ENCODE assay signal across 20 cellular contexts in genomic region chr11:75403983-75404658, GRCh38. TPM values are rescaled to one million over a fixed set of nuclear protein-coding genes. Genes with fewer than 3 reads are reported as not detected.
DNase-seq lines count a peak whose midpoint lies in the region; ATAC-seq and TF ChIP-seq lines count a peak whose summit lies in the region.
"Had no signal": no experiment of that assay in that cellular context is flagged by ENCODE, and none has a peak within 500 bp of the region (broad histone marks: within the 10 kb centered on the region; RNA-seq: fewer than 3 reads in every experiment).

No MANE protein-coding gene starts in this region.

- CTCF ChIA-PET in activated CD8-positive, alpha-beta T cell treated with anti-CD3 and anti-CD28 coated beads for 36 hours (lab: Charles Lee) = interaction anchor here (1.0 kb wide), 2 partner anchors 12 to 16 kb away, joined by 3 to 5 read pairs; no protein-coding TSS in a partner anchor

- peak overlapping the region in 1 of 2 experiments; percentile 46 for H3K23ac ChIP-seq in mesenchymal stem cell (ENCODE audit: low read length in 2 of 2)

- peak overlapping the region; percentile 8; the same call in 1 of the 2 replicates for H3K4me3 ChIP-seq in BE2C (ENCODE audit: low read depth, low read length)
- no peak overlapping the region for H3K4me3 ChIP-seq in mesenchymal stem cell (ENCODE audit: insufficient read depth in 1 of 2, low read depth in 1 of 2, low read length in 2 of 2)
- H3K4me3 ChIP-seq: body of pancreas had no signal

- H3K4ac ChIP-seq in mesenchymal stem cell (ENCODE audit: low read depth in 1 of 2, low read length in 2 of 2) = no peak overlapping the region

- H2AFZ ChIP-seq in mesenchymal stem cell (ENCODE audit: low read depth, low read length) = no peak overlapping the region

- no peak overlapping the region for H2BK5ac ChIP-seq in mesenchymal stem cell (ENCODE audit: low read depth, low read length, poor library complexity, severe bottlenecking)

- DNase-seq in BE2C = no peak
- peak; percentile 53 for DNase-seq in ELR (ENCODE audit: low read depth)
- DNase-seq in activated CD8-positive, alpha-beta T cell treated with anti-CD3 and anti-CD28 coated beads for 36 hours = peak; percentile 36
- DNase-seq in mesenchymal stem cell = no peak
- no peak for DNase-seq in central memory CD4-positive, alpha-beta T cell
- DNase-seq in OCI-M1 (lab: John Stamatoyannopoulos, UW) = no peak
- DNase-seq in activated effector memory CD4-positive, alpha-beta T cell treated with anti-CD3 and anti-CD28 coated beads, Interleukin-2, amount 50 U/mL, for 16 hours = no peak
- DNase-seq: body of pancreas; CD8-positive, alpha-beta memory T cell; GF-D8; head of caudate nucleus; kidney glomerular epithelial cell; NCI-H1048; NCI-H2227 treated with DMSO at 0.1 percent for 48 hours; retina; substantia nigra had no signal

- H3K27ac Mint-ChIP-seq in activated CD8-positive, alpha-beta T cell treated with anti-CD3 and anti-CD28 coated beads for 36 hours = peak overlapping the region; percentile 99
- H3K27ac Mint-ChIP-seq: T-helper 1 cell treated with Interleukin-12 subunit alpha and Interleukin-12 subunit beta and Interleukin-4 antibody, amounts not matched to agents 30 μg/mL and 1 μg/mL, for 36 hours had no signal

- H2BK15ac ChIP-seq in mesenchymal stem cell (ENCODE audit: low read depth, poor library complexity, severe bottlenecking) = no peak overlapping the region

- peaks cover 55% of the 10 kb centered on the region for H3K4me1 Mint-ChIP-seq in activated CD8-positive, alpha-beta T cell treated with anti-CD3 and anti-CD28 coated beads for 36 hours (ENCODE audit: low read depth)

- TF ChIP-seq CTCF in BE2C (IDR thresholded peaks at IDR 0.05; ENCODE audit: low read depth, low read length) = no peak
- no peak for TF ChIP-seq CTCF in activated CD8-positive, alpha-beta T cell treated with anti-CD3 and anti-CD28 coated beads for 36 hours (IDR thresholded peaks at IDR 0.05)

- H3K9me3 ChIP-seq in BE2C (no peaks in the 10 kb centered on the region), mesenchymal stem cell (ENCODE audit: control insufficient read depth, low read length) (no peaks in the 10 kb centered on the region)
- H3K9me3 ChIP-seq: body of pancreas had no signal

- H4K91ac ChIP-seq in mesenchymal stem cell (ENCODE audit: low read length) = no peak overlapping the region

- H3K4me1 ChIP-seq in BE2C (peaks cover 49% of the 10 kb centered on the region), mesenchymal stem cell (ENCODE audit: control insufficient read depth, insufficient read depth, low read depth, low read length) (peaks cover 16% of the 10 kb centered on the region)

- H3K36me3 ChIP-seq in BE2C = peaks cover 89% of the 10 kb centered on the region
- peaks cover 43 to 77% of the 10 kb centered on the region in 2 experiments for H3K36me3 ChIP-seq in mesenchymal stem cell (ENCODE audit: control insufficient read depth in 1 of 2, insufficient read depth in 2 of 2, low read depth in 1 of 2, low read length in 2 of 2)

- no peak overlapping the region for H4K8ac ChIP-seq in mesenchymal stem cell (ENCODE audit: low read length)

- H2AK5ac ChIP-seq in mesenchymal stem cell (ENCODE audit: low read length, severe bottlenecking) = no peak overlapping the region

- peaks cover 3% of the 10 kb centered on the region for H3K79me1 ChIP-seq in mesenchymal stem cell (replicated peaks; ENCODE audit: low read length, poor library complexity, severe bottlenecking)

- H3K36me3 Mint-ChIP-seq in activated CD8-positive, alpha-beta T cell treated with anti-CD3 and anti-CD28 coated beads for 36 hours (ENCODE audit: low read depth) = peaks cover 87% of the 10 kb centered on the region

- WGBS in mesenchymal stem cell = 85% methylated on average over 15 of the region's 15 CpGs

- peak overlapping the region; percentile 97 for H3K9ac ChIP-seq in mesenchymal stem cell (ENCODE audit: low read length)

- H3K27me3 ChIP-seq in BE2C (no peaks in the 10 kb centered on the region), mesenchymal stem cell (ENCODE audit: control insufficient read depth in 1 of 2, insufficient read depth in 1 of 2, low read length in 2 of 2) (no peaks in the 10 kb centered on the region)
- H3K27me3 ChIP-seq: body of pancreas had no signal

- ATAC-seq in activated CD8-positive, alpha-beta T cell treated with anti-CD3 and anti-CD28 coated beads for 36 hours = no peak
- ATAC-seq: body of pancreas, HCT116 had no signal

- peak overlapping the region; percentile 100 for H3K4me3 Mint-ChIP-seq in activated CD8-positive, alpha-beta T cell treated with anti-CD3 and anti-CD28 coated beads for 36 hours
- H3K4me3 Mint-ChIP-seq: T-helper 1 cell treated with Interleukin-12 subunit alpha and Interleukin-12 subunit beta and Interleukin-4 antibody, amounts not matched to agents 30 μg/mL and 1 μg/mL, for 36 hours had no signal

- no peak overlapping the region for H3K27ac ChIP-seq in mesenchymal stem cell (ENCODE audit: low read length, poor library complexity, severe bottlenecking)
- H3K27ac ChIP-seq: body of pancreas had no signal

- no peak overlapping the region for H3K4me2 ChIP-seq in mesenchymal stem cell (ENCODE audit: low read length, poor library complexity, severe bottlenecking)

- peak overlapping the region in 1 of 2 experiments; percentile 6 for H2BK12ac ChIP-seq in mesenchymal stem cell (ENCODE audit: low read length in 2 of 2)

- no peaks in the 10 kb centered on the region for H3K27me3 Mint-ChIP-seq in activated CD8-positive, alpha-beta T cell treated with anti-CD3 and anti-CD28 coated beads for 36 hours
- H3K27me3 Mint-ChIP-seq: CD8-positive, alpha-beta memory T cell had no signal

- H3K9me3 Mint-ChIP-seq in activated CD8-positive, alpha-beta T cell treated with anti-CD3 and anti-CD28 coated beads for 36 hours = no peaks in the 10 kb centered on the region
- H3K9me3 Mint-ChIP-seq: CD8-positive, alpha-beta memory T cell; T-helper 1 cell treated with Interleukin-12 subunit alpha and Interleukin-12 subunit beta and Interleukin-4 antibody, amounts not matched to agents 30 μg/mL and 1 μg/mL, for 36 hours had no signal

- H3K18ac ChIP-seq in mesenchymal stem cell (ENCODE audit: low read depth in 1 of 2, low read length in 2 of 2) = no peak overlapping the region

- H2BK120ac ChIP-seq in mesenchymal stem cell (ENCODE audit: low read depth, low read length) = no peak overlapping the region

- H3K14ac ChIP-seq in mesenchymal stem cell (ENCODE audit: low read length in 2 of 2) = no peak overlapping the region

- POLR2A ChIA-PET in activated CD8-positive, alpha-beta T cell treated with anti-CD3 and anti-CD28 coated beads for 36 hours (lab: Charles Lee) = interaction anchor here (0.7 to 2.1 kb wide), 7 partner anchors 10 to 67 kb away, joined by 3 to 7 read pairs (median 4); no protein-coding TSS in a partner anchor

- intact Hi-C loops in activated CD8-positive, alpha-beta T cell treated with anti-CD3 and anti-CD28 coated beads for 36 hours (cut with micrococcal nuclease) = no loop called here

RNA-seq across cellular contexts. Expression of gene RPS3, which starts 4.8 kb away (rescaled TPM):
- polyA plus RNA-seq in BE2C (2012; ENCODE audit: insufficient read depth, insufficient read length, low read depth) = 2,133 TPM
- total RNA-seq in activated CD8-positive, alpha-beta T cell treated with anti-CD3 and anti-CD28 coated beads for 36 hours = 1,000 to 10,000 TPM; 4,906 to 4,954 TPM
- polyA plus RNA-seq in mesenchymal stem cell (2013, experiment 1 of 2) = 4,029 TPM
- 4,151 TPM for polyA plus RNA-seq in mesenchymal stem cell (2013, experiment 2 of 2)

RNA-seq across cellular contexts. Expression of gene KLHL35, which starts 28.9 kb away (rescaled TPM):
- 1.9 TPM for polyA plus RNA-seq in BE2C (2012; ENCODE audit: insufficient read depth, insufficient read length, low read depth)
- total RNA-seq in activated CD8-positive, alpha-beta T cell treated with anti-CD3 and anti-CD28 coated beads for 36 hours = under 1 TPM; 0.16 to 0.77 TPM
- polyA plus RNA-seq in mesenchymal stem cell (2013, experiment 1 of 2) = 0.26 TPM
- 0.34 TPM for polyA plus RNA-seq in mesenchymal stem cell (2013, experiment 2 of 2)
- total RNA-seq: HT1080 had no signal

RNA-seq across cellular contexts. Expression of gene ARRB1, which starts 52.7 kb away (rescaled TPM):
- 102 TPM for polyA plus RNA-seq in BE2C (2012; ENCODE audit: insufficient read depth, insufficient read length, low read depth)
- total RNA-seq in activated CD8-positive, alpha-beta T cell treated with anti-CD3 and anti-CD28 coated beads for 36 hours = 10 to 100 TPM; 16.2 to 18.8 TPM
- polyA plus RNA-seq in mesenchymal stem cell (2013, experiment 1 of 2) = 65.2 TPM
- 64.4 TPM for polyA plus RNA-seq in mesenchymal stem cell (2013, experiment 2 of 2)
- total RNA-seq: OCI-LY7 had no signal

Comparison
In these comparisons a context has a peak if more than half of its experiments do, and no peak if none do; other contexts are left out.
1. DNase-seq: peak in ELR (single experiment) and activated CD8-positive, alpha-beta T cell treated with anti-CD3 and anti-CD28 coated beads for 36 hours (single experiment); none in BE2C (single experiment), mesenchymal stem cell (single experiment), central memory CD4-positive, alpha-beta T cell (single experiment), OCI-M1 (single experiment) and activated effector memory CD4-positive, alpha-beta T cell treated with anti-CD3 and anti-CD28 coated beads, Interleukin-2, amount 50 U/mL, for 16 hours (single experiment).